13 cellular contexts compared by ENCODE assay signal in the genomic region with DNA sequence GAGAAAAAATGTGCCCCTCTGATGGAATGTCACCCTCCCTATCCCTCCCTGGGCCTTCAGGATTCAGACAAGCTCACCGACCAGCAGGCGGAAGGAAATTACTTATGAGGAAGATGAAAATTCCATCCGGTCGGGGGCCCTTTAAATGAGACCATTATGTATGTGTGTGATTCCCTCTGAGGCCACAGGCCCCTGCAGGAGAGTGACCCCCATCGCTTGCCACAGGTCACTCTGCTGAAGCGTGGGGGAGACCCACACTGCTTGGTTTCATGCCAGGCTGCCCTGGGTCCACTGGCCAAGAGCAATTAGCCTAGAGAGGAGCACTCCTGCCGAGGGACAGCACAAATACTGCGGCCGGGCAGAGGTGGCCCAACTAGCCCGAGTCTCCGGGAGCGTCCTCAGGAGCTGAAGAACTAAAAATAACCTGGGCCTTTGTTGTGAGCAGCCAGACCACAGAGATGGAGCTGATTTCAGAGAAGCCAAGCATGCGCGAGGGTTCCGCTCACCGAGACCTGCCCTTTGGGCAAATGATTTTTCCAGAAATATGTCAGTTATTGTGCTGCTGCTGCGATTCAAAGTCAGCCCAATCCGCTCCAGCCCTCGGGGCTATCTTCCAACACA.
DNase-seq lines count a peak whose midpoint lies in the region; ATAC-seq and TF ChIP-seq lines count a peak whose summit lies in the region.
"Had no signal": no experiment of that assay in that cellular context is flagged by ENCODE, and none has a peak within 500 bp of the region (broad histone marks: within the 10 kb centered on the region; RNA-seq: fewer than 3 reads in every experiment).

No MANE protein-coding gene starts in this region.

- H3K27me3 ChIP-seq in NT2/D1 (ENCODE audit: insufficient read depth, insufficient read length) (no peaks in the 10 kb centered on the region), endodermal cell (ENCODE audit: control insufficient read depth, insufficient read depth, low read length, poor library complexity, severe bottlenecking) (no peaks in the 10 kb centered on the region), stomach smooth muscle (ENCODE audit: control insufficient read depth in 1 of 2, insufficient read depth in 2 of 2, low read length in 2 of 2) (no peaks in the 10 kb centered on the region)

- CTCF ChIA-PET in T-cell (lab: Charles Lee), result no interaction called here

- H3K27ac ChIP-seq in endodermal cell (ENCODE audit: low read depth, low read length), result peak overlapping the region; percentile 68
- peak overlapping the region; percentile 41 for H3K27ac ChIP-seq in stomach smooth muscle (ENCODE audit: low read length)

- TF ChIP-seq CTCF in endodermal cell (conservative IDR thresholded peaks at IDR 0.05), result no peak

- ATAC-seq in left lobe of liver (no peak), T-cell (replicated peaks in 1 of 4) (no peak)
- ATAC-seq: activated CD8-positive, alpha-beta T cell treated with anti-CD3 and anti-CD28 coated beads for 36 hours; activated naive CD8-positive, alpha-beta T cell treated with anti-CD3 and anti-CD28 coated beads, Interleukin-2, amount 50 U/mL, for 24 hours had no signal

- H3K9ac ChIP-seq in NT2/D1 (ENCODE audit: insufficient read length, low read depth), result peak overlapping the region; percentile 26
- no peak overlapping the region for H3K9ac ChIP-seq in endodermal cell (ENCODE audit: extremely low read depth, low read length, poor library complexity, severe bottlenecking)
- peak overlapping the region in 1 of 2 donors; percentile 60 for H3K9ac ChIP-seq in stomach smooth muscle (ENCODE audit: low read length in 2 of 2)

- H3K9me3 Mint-ChIP-seq in endodermal cell (no peaks in the 10 kb centered on the region), T-cell (no peaks in the 10 kb centered on the region)
- H3K9me3 Mint-ChIP-seq: activated CD8-positive, alpha-beta T cell treated with anti-CD3 and anti-CD28 coated beads for 36 hours; activated naive CD8-positive, alpha-beta T cell treated with anti-CD3 and anti-CD28 coated beads, Interleukin-2, amount 50 U/mL, for 24 hours had no signal

- H3K4me3 Mint-ChIP-seq in endodermal cell (no peak overlapping the region), T-cell (no peak overlapping the region)
- H3K4me3 Mint-ChIP-seq: activated CD8-positive, alpha-beta T cell treated with anti-CD3 and anti-CD28 coated beads for 36 hours; activated naive CD8-positive, alpha-beta T cell treated with anti-CD3 and anti-CD28 coated beads, Interleukin-2, amount 50 U/mL, for 24 hours had no signal

- 76 to 86% methylated on average over 19 of the region's 19 CpGs for WGBS in endodermal cell (ENCODE audit: insufficient coverage in 1 of 2, insufficient read length in 1 of 2), 2 experiments

- H3K9me3 ChIP-seq in NT2/D1 (ENCODE audit: insufficient read depth, low read length) (no peaks in the 10 kb centered on the region), endodermal cell (ENCODE audit: control insufficient read depth, low read length) (no peaks in the 10 kb centered on the region), stomach smooth muscle (ENCODE audit: control insufficient read depth in 2 of 2, low read length in 2 of 2) (no peaks in the 10 kb centered on the region)
- H3K9me3 ChIP-seq: thoracic aorta had no signal

- H3K4me1 ChIP-seq in NT2/D1 (ENCODE audit: insufficient read depth, insufficient read length), result peaks cover 15% of the 10 kb centered on the region
- no peaks in the 10 kb centered on the region for H3K4me1 ChIP-seq in endodermal cell (ENCODE audit: control insufficient read depth, insufficient read depth, low read length)
- H3K4me1 ChIP-seq in stomach smooth muscle (ENCODE audit: control insufficient read depth, insufficient read depth, low read length), result peaks cover 27% of the 10 kb centered on the region

- H3K4me3 ChIP-seq in NT2/D1 (ENCODE audit: insufficient read length, low read depth) (no peak overlapping the region), endodermal cell (ENCODE audit: low read length) (no peak overlapping the region), stomach smooth muscle (ENCODE audit: low read length in 2 of 2) (peak overlapping the region in 1 of 2 donors; percentile 35)
- H3K4me3 ChIP-seq: thoracic aorta had no signal

- H3K27me3 Mint-ChIP-seq in endodermal cell (ENCODE audit: insufficient read depth) (peaks cover 10% of the 10 kb centered on the region), T-cell (peaks cover 7 to 8% of the 10 kb centered on the region in 2 donors)
- H3K27me3 Mint-ChIP-seq: activated naive CD8-positive, alpha-beta T cell treated with anti-CD3 and anti-CD28 coated beads, Interleukin-2, amount 50 U/mL, for 24 hours had no signal

- H3K36me3 ChIP-seq in NT2/D1 (ENCODE audit: insufficient read depth, insufficient read length, low read length), result no peaks in the 10 kb centered on the region
- no peaks in the 10 kb centered on the region for H3K36me3 ChIP-seq in endodermal cell (ENCODE audit: control insufficient read depth, insufficient read depth, low read length)
- no peaks in the 10 kb centered on the region for H3K36me3 ChIP-seq in stomach smooth muscle (ENCODE audit: control insufficient read depth in 2 of 2, insufficient read depth in 2 of 2, low read length in 2 of 2)
- H3K36me3 ChIP-seq: thoracic aorta had no signal

- DNase-seq in NT2/D1 (ENCODE audit: low read depth, low spot score) (no peak), endodermal cell (no peak), left lobe of liver (ENCODE audit: low spot score) (peak; percentile 40), T-cell (no peak), NCI-H1694 treated with DMSO at 0.1 percent for 48 hours (lab: John Stamatoyannopoulos, UW) (no peak), NCI-H2029 (lab: John Stamatoyannopoulos, UW) (no peak)
- DNase-seq: activated CD8-positive, alpha-beta T cell treated with anti-CD3 and anti-CD28 coated beads for 36 hours; activated naive CD8-positive, alpha-beta T cell treated with anti-CD3 and anti-CD28 coated beads, Interleukin-2, amount 50 U/mL, for 24 hours; NCI-H510A treated with DMSO at 0.1 percent for 48 hours; stimulated activated CD4-positive, alpha-beta T cell treated with anti-CD3 and anti-CD28 coated beads, Interleukin-4, amount 100 ng/mL, for 1 hour; T-helper 1 cell had no signal

- no peak overlapping the region for H3K27ac Mint-ChIP-seq in endodermal cell
- no peak overlapping the region for H3K27ac Mint-ChIP-seq in T-cell
- H3K27ac Mint-ChIP-seq: activated CD8-positive, alpha-beta T cell treated with anti-CD3 and anti-CD28 coated beads for 36 hours; activated naive CD8-positive, alpha-beta T cell treated with anti-CD3 and anti-CD28 coated beads, Interleukin-2, amount 50 U/mL, for 24 hours had no signal

- H3K4me1 Mint-ChIP-seq in endodermal cell (peaks cover 8% of the 10 kb centered on the region), T-cell (no peaks in the 10 kb centered on the region)
- H3K4me1 Mint-ChIP-seq: activated naive CD8-positive, alpha-beta T cell treated with anti-CD3 and anti-CD28 coated beads, Interleukin-2, amount 50 U/mL, for 24 hours had no signal

- no peaks in the 10 kb centered on the region for H3K36me3 Mint-ChIP-seq in endodermal cell (ENCODE audit: low read depth)
- no peaks in the 10 kb centered on the region for H3K36me3 Mint-ChIP-seq in T-cell

- POLR2A ChIA-PET in T-cell (lab: Charles Lee), result no interaction called here
